In genomic region chr4:157217708-157218107, GRCh38 we compare ENCODE assay signal across 10 cellular contexts. TPM values are rescaled to one million over a fixed set of nuclear protein-coding genes. Genes with fewer than 3 reads are reported as not detected.
DNase-seq lines count a peak whose midpoint lies in the region; ATAC-seq and TF ChIP-seq lines count a peak whose summit lies in the region.
"Had no signal": no experiment of that assay in that cellular context is flagged by ENCODE, and none has a peak within 500 bp of the region (broad histone marks: within the 10 kb centered on the region; RNA-seq: fewer than 3 reads in every experiment).

No MANE protein-coding gene starts in this region.

- H3K36me3 Mint-ChIP-seq in endothelial cell (ENCODE audit: low read depth, unreplicated experiment) = no peaks in the 10 kb centered on the region

- intact Hi-C loops in gastrocnemius medialis (cut with DNase I; ENCODE audit: low total_unique reads) = no loop called here
- intact Hi-C loops in prostate gland (cut with DNase I) = no loop called here

- no peak overlapping the region for H3K4me3 Mint-ChIP-seq in endothelial cell (ENCODE audit: unreplicated experiment)

- H3K27ac ChIP-seq in gastrocnemius medialis (no peak overlapping the region), prostate gland (no peak overlapping the region)
- H3K27ac ChIP-seq: BLaER1 had no signal

- DNase-seq in NCI-H1417 (lab: John Stamatoyannopoulos, UW) = peak in 2 of 3 experiments; percentile 28 to 64
- DNase-seq in NCI-H1417 treated with DMSO at 0.1 percent for 48 hours (lab: John Stamatoyannopoulos, UW) = no peak
- DNase-seq in NCI-H226 = peak; percentile 3
- DNase-seq in endothelial cell (ENCODE audit: low spot score) = peak; percentile 9
- DNase-seq in gastrocnemius medialis = no peak
- no peak for DNase-seq in activated naive CD4-positive, alpha-beta T cell (lab: John Stamatoyannopoulos, UW)
- no peak for DNase-seq in prostate gland (ENCODE audit: low spot score)
- DNase-seq: NCI-H2081 treated with DMSO at 0.1 percent for 48 hours had no signal

- ATAC-seq in gastrocnemius medialis (no peak), GM19395 (IDR thresholded peaks at IDR 0.05; ENCODE audit: unreplicated experiment) (no peak)

- H3K9me3 Mint-ChIP-seq in endothelial cell (ENCODE audit: unreplicated experiment) = no peaks in the 10 kb centered on the region

- peaks cover 9% of the 10 kb centered on the region for H3K4me1 Mint-ChIP-seq in endothelial cell (ENCODE audit: unreplicated experiment)

- H3K27me3 ChIP-seq in gastrocnemius medialis (peaks cover 22 to 30% (median 27%) of the 10 kb centered on the region in 3 donors), prostate gland (replicated peaks; ENCODE audit: insufficient read depth) (peaks cover 13% of the 10 kb centered on the region)
- H3K27me3 ChIP-seq: BLaER1 had no signal

- no peak for TF ChIP-seq POLR2A in gastrocnemius medialis (IDR thresholded peaks at IDR 0.05)
- TF ChIP-seq POLR2A in prostate gland (IDR thresholded peaks at IDR 0.05) = no peak

- H3K9me3 ChIP-seq in gastrocnemius medialis (no peaks in the 10 kb centered on the region), prostate gland (no peaks in the 10 kb centered on the region)

- in situ Hi-C loops in gastrocnemius medialis (cut with MboI; ENCODE audit: low sequenced_read_pairs in 4 of 4) = loop anchor here in 1 of 4 donors (25.0 kb wide), 1 partner anchor 745 kb away; no protein-coding TSS in a partner anchor

- H3K4me3 ChIP-seq in gastrocnemius medialis (no peak overlapping the region), prostate gland (no peak overlapping the region)
- H3K4me3 ChIP-seq: BLaER1 had no signal

- H3K4me1 ChIP-seq in gastrocnemius medialis (peaks cover 7 to 9% of the 10 kb centered on the region in 2 donors), prostate gland (replicated peaks) (no peaks in the 10 kb centered on the region)
- H3K4me1 ChIP-seq: BLaER1 had no signal

- no peak overlapping the region for H3K27ac Mint-ChIP-seq in endothelial cell (ENCODE audit: unreplicated experiment)

- peaks cover 14% of the 10 kb centered on the region for H3K27me3 Mint-ChIP-seq in endothelial cell (ENCODE audit: unreplicated experiment)

- TF ChIP-seq CTCF in endothelial cell (IDR thresholded peaks at IDR 0.05; ENCODE audit: unreplicated experiment) (peak; percentile 70), gastrocnemius medialis (IDR thresholded peaks at IDR 0.05 in 4 of 5, conservative IDR thresholded peaks at IDR 0.05 in 1 of 5) (peak in 3 of 5 experiments; percentile 26 to 41 (median 30)), prostate gland (IDR thresholded peaks at IDR 0.05) (peak in 2 of 4 experiments; percentile 21 to 40)

- 23% methylated on average over 3 of the region's 3 CpGs for WGBS in prostate gland

- no peaks in the 10 kb centered on the region for H3K36me3 ChIP-seq in gastrocnemius medialis
- no peaks in the 10 kb centered on the region for H3K36me3 ChIP-seq in prostate gland
- H3K36me3 ChIP-seq: BLaER1 had no signal

RNA-seq across cellular contexts. Expression of gene GRIA2, which starts 2.8 kb away (rescaled TPM):
- total RNA-seq in endothelial cell (ENCODE audit: unreplicated experiment) (0.13 TPM), gastrocnemius medialis (not detected), prostate gland (1 to 10 TPM in 1 of 2 donors, under 1 TPM in 1; 0.91 to 5.1 TPM)

Comparison
In these comparisons a context has a peak if more than half of its experiments do, and no peak if none do; other contexts are left out.
1. DNase-seq: peak in NCI-H1417 (2 of 3), NCI-H226 (single experiment) and endothelial cell (single experiment); none in NCI-H1417 treated with DMSO at 0.1 percent for 48 hours (single experiment), gastrocnemius medialis (0 of 2), activated naive CD4-positive, alpha-beta T cell (0 of 4) and prostate gland (single experiment).